ENCODE assay signal across 1 cellular context in the genomic region with DNA sequence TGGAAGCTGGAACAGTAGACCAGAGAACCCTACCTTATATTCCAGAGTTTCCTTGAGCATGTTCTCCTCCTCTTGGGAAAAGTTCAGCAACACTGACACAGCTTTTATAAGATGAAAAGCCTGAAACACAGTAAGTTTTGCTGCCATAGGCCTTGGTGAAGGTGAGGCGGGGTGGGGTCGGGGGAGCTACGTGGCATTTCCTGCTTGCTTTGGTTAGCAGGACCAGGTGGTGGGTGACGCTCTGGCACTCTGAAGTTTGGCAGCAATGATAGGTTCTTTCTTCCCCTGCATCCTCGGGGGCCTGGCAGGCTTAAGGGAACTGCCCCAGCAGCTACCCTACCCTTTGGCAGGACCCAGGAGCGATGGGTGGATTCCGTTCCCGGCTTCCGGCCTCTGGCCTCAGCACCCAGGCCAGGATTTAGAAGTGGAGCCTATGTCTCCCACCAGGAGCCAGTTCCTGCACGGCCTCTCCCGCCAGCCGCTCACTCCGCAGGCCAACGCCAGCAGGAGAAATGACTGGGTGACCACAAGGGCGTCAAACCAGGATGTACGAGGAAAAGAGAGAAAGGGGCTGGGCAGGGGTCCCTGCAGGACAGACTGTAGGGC.
TF ChIP-seq lines count a peak whose summit lies in the region.

No MANE protein-coding gene starts in this region.

TF ChIP-seq in H1, 55 proteins besides CTCF, POLR2A, EP300 and RAD21:
- TF ChIP-seq TBP (IDR thresholded peaks at IDR 0.05; ENCODE audit: low read depth, low read length) (no peak), EZH2 (IDR thresholded peaks at IDR 0.05; ENCODE audit: low read depth, low read length, severe bottlenecking) (no peak), BACH1 (IDR thresholded peaks at IDR 0.05; ENCODE audit: low read length) (no peak)
- TF ChIP-seq, protein P1, sequence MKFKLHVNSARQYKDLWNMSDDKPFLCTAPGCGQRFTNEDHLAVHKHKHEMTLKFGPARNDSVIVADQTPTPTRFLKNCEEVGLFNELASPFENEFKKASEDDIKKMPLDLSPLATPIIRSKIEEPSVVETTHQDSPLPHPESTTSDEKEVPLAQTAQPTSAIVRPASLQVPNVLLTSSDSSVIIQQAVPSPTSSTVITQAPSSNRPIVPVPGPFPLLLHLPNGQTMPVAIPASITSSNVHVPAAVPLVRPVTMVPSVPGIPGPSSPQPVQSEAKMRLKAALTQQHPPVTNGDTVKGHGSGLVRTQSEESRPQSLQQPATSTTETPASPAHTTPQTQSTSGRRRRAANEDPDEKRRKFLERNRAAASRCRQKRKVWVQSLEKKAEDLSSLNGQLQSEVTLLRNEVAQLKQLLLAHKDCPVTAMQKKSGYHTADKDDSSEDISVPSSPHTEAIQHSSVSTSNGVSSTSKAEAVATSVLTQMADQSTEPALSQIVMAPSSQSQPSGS (IDR thresholded peaks at IDR 0.05; ENCODE audit: low read length): no peak
- TF ChIP-seq, protein P2, sequence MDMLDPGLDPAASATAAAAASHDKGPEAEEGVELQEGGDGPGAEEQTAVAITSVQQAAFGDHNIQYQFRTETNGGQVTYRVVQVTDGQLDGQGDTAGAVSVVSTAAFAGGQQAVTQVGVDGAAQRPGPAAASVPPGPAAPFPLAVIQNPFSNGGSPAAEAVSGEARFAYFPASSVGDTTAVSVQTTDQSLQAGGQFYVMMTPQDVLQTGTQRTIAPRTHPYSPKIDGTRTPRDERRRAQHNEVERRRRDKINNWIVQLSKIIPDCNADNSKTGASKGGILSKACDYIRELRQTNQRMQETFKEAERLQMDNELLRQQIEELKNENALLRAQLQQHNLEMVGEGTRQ (IDR thresholded peaks at IDR 0.05; ENCODE audit: low read length): no peak
TF ChIP-seq in H1: peak in this region for 0.
